In genomic region chr12:71759941-71760340, GRCh38 we compare ENCODE assay signal across 21 cellular contexts. TPM values are rescaled to one million over a fixed set of nuclear protein-coding genes. Genes with fewer than 3 reads are reported as not detected.
DNase-seq lines count a peak whose midpoint lies in the region; ATAC-seq, FAIRE-seq and TF ChIP-seq lines count a peak whose summit lies in the region.
"Had no signal": no experiment of that assay in that cellular context is flagged by ENCODE, and none has a peak within 500 bp of the region (broad histone marks: within the 10 kb centered on the region; RNA-seq: fewer than 3 reads in every experiment).

No MANE protein-coding gene starts in this region.

- no peak overlapping the region for H2AK5ac ChIP-seq in H9 (ENCODE audit: insufficient read length, low read length)

- H3T11ph ChIP-seq in H9 (ENCODE audit: low read length), result no peak overlapping the region

- H4K91ac ChIP-seq in H9 (ENCODE audit: insufficient read length, low read depth, low read length), result no peak overlapping the region

- no peak overlapping the region for H2BK20ac ChIP-seq in H9 (ENCODE audit: low read depth, low read length, poor library complexity, severe bottlenecking)

- H3K27me3 ChIP-seq in BLaER1 (no peaks in the 10 kb centered on the region), K562 (ENCODE audit: control insufficient read depth in 2 of 2, insufficient read depth in 2 of 2, low read length in 2 of 2) (no peaks in the 10 kb centered on the region), H9 (ENCODE audit: insufficient read depth, low read length) (no peaks in the 10 kb centered on the region)

- H3K9me3 Mint-ChIP-seq in H9, result peaks cover 2 to 3% of the 10 kb centered on the region in 2 experiments; a peak in 3 of 5 replicates

- H3K23ac ChIP-seq in H9 (ENCODE audit: insufficient read length, low read depth, low read length), result no peak overlapping the region

- H3K36me3 Mint-ChIP-seq in T-helper 17 cell (ENCODE audit: low read depth), result no peaks in the 10 kb centered on the region
- peaks cover 22 to 27% (median 22%) of the 10 kb centered on the region in 3 experiments for H3K36me3 Mint-ChIP-seq in H9 (ENCODE audit: insufficient read depth in 1 of 3, low read depth in 3 of 3)

- TF ChIP-seq POLR2A in K562 (conservative IDR thresholded peaks at IDR 0.05), result no peak

- H3K23me2 ChIP-seq in H9 (ENCODE audit: insufficient read length, low read depth, low read length, poor library complexity, severe bottlenecking), result peaks cover 10% of the 10 kb centered on the region

- CTCF ChIA-PET in K562 (lab: Yijun Ruan, JAX; ENCODE audit: low intra/inter-chr PET ratio), result no interaction called here

- BruUV-seq in K562 (replicated peaks; lab: Mats Ljungman, UMichigan), result no TSS peak

- no peak overlapping the region for H3K27ac ChIP-seq in BLaER1
- H3K27ac ChIP-seq in K562 (ENCODE audit: extremely low read depth, low read depth, low read length), result no peak overlapping the region
- H3K27ac ChIP-seq in H9 (ENCODE audit: insufficient read length, low read depth, low read length), result no peak overlapping the region
- H3K27ac ChIP-seq: GM23248, HL-60 had no signal

- H3K4ac ChIP-seq in H9 (ENCODE audit: low read depth, low read length), result no peak overlapping the region

- H4K5ac ChIP-seq in H9 (ENCODE audit: insufficient read length, low read depth, low read length), result no peak overlapping the region

- no peak overlapping the region for H2BK15ac ChIP-seq in H9 (ENCODE audit: low read depth, low read length)

- H3K4me1 ChIP-seq in BLaER1 (peaks cover 16% of the 10 kb centered on the region), K562 (replicated peaks in 1 of 2; ENCODE audit: control insufficient read depth in 2 of 2, insufficient read depth in 2 of 2, low read length in 2 of 2) (peaks cover 0 to 12% of the 10 kb centered on the region in 2 experiments; a peak in 3 of 5 replicates), H9 (ENCODE audit: insufficient read depth, low read length) (no peaks in the 10 kb centered on the region; the same call in 1 of the 2 replicates)

- H3K9me3 ChIP-seq in BLaER1, result peaks cover 81% of the 10 kb centered on the region
- H3K9me3 ChIP-seq in T-helper 17 cell (ENCODE audit: control insufficient read depth, low read length, poor library complexity, severe bottlenecking), result peaks cover 12% of the 10 kb centered on the region
- H3K9me3 ChIP-seq in K562 (replicated peaks; ENCODE audit: control insufficient read depth, insufficient read depth, low read depth, low read length), result peaks cover 7% of the 10 kb centered on the region; the same call in 1 of the 2 replicates
- H3K9me3 ChIP-seq in H9 (ENCODE audit: control insufficient read depth, low read depth, low read length), result no peaks in the 10 kb centered on the region

- H3K9me1 ChIP-seq in K562 (ENCODE audit: control insufficient read depth, insufficient read depth, low read length), result no peaks in the 10 kb centered on the region

- no peak for FAIRE-seq in K562 (lab: Jason Lieb, UNC)
- FAIRE-seq: GM19239, H54, HTR-8/SVneo had no signal

- in situ Hi-C loops in Caki2 (cut with HindIII; ENCODE audit: low pct_unique_long_range_greater_than_20kb, low sequenced_read_pairs) (no loop called here), K562 (cut with MboI) (loop anchor here (10.0 kb wide), 1 partner anchor 345 kb away; no protein-coding TSS in a partner anchor)

- H3K27ac Mint-ChIP-seq in T-helper 17 cell (peak overlapping the region; percentile 1), H9 (no peak overlapping the region)
- H3K27ac Mint-ChIP-seq: B cell; CD4-positive, alpha-beta T cell had no signal

- H3K4me3 ChIP-seq in BLaER1 (peak overlapping the region; percentile 6; the same call in 1 of the 2 replicates), K562 (no peak overlapping the region)
- H3K4me3 ChIP-seq: GM23248 had no signal

- peak; percentile 25 for DNase-seq in Caki2 (ENCODE audit: low read depth)
- DNase-seq in T-helper 17 cell, result no peak
- no peak for DNase-seq in K562 (ENCODE audit: extremely low read depth in 1 of 4, low spot score in 3 of 4)
- DNase-seq in HT-29 (ENCODE audit: low spot score), result no peak
- no peak for DNase-seq in H9
- DNase-seq: C1 segment of cervical spinal cord; Calu3; CD4-positive, alpha-beta T cell; DMS79 treated with DMSO at 0.1 percent for 48 hours; GM23248; IMR-90; Karpas-422; KBM-7 had no signal

- intact Hi-C loops in K562 (cut with micrococcal nuclease), result loop anchor here (10.0 kb wide), 1 partner anchor 625 kb away; no protein-coding TSS in a partner anchor

- H2BK5ac ChIP-seq in H9 (ENCODE audit: insufficient read length, low read length), result no peak overlapping the region

- no peak overlapping the region for H3K18ac ChIP-seq in H9 (ENCODE audit: insufficient read length, low read depth, low read length)

- no peak overlapping the region for H3K4me2 ChIP-seq in BLaER1
- H3K4me2 ChIP-seq in K562 (ENCODE audit: insufficient read depth, low read length), result no peak overlapping the region
- H3K4me2 ChIP-seq in H9 (ENCODE audit: insufficient read depth, insufficient read length, low read length), result no peak overlapping the region

- no peak overlapping the region for H3K56ac ChIP-seq in H9 (ENCODE audit: insufficient read length, low read depth, low read length)

- H3K14ac ChIP-seq in H9 (ENCODE audit: insufficient read depth, low read length), result no peak overlapping the region

- H3K27me3 Mint-ChIP-seq in T-helper 17 cell (no peaks in the 10 kb centered on the region), H9 (ENCODE audit: low read depth) (no peaks in the 10 kb centered on the region)
- H3K27me3 Mint-ChIP-seq: B cell; CD4-positive, alpha-beta T cell had no signal

- TF ChIP-seq EP300 in K562 (IDR thresholded peaks at IDR 0.05; ENCODE audit: low read length), result no peak

- TF ChIP-seq CTCF in K562 (IDR thresholded peaks at IDR 0.05 in 2 of 3, conservative IDR thresholded peaks at IDR 0.05 in 1 of 3; ENCODE audit: insufficient read depth in 2 of 3, low read depth in 1 of 3, low read length in 3 of 3), result no peak
- TF ChIP-seq CTCF in H9 (conservative IDR thresholded peaks at IDR 0.05), result no peak

- no peak for TF ChIP-seq RAD21 in K562 (CRISPR knock-in tag; conservative IDR thresholded peaks at IDR 0.05 in 1 of 2, IDR thresholded peaks at IDR 0.05 in 1 of 2)

- ATAC-seq in T-helper 17 cell (no peak), K562 (no peak), HG02642 (IDR thresholded peaks at IDR 0.05; ENCODE audit: poor library complexity, unreplicated experiment) (no peak), GM18519 (IDR thresholded peaks at IDR 0.05; ENCODE audit: low FRiP score, unreplicated experiment) (no peak)

- no peak overlapping the region for H2AFZ ChIP-seq in K562 (ENCODE audit: low read depth, low read length)
- H2AFZ ChIP-seq in H9 (ENCODE audit: low read length), result no peak overlapping the region
- H2AFZ ChIP-seq: GM23248 had no signal

- no peak overlapping the region for H2BK120ac ChIP-seq in H9 (ENCODE audit: low read depth, low read length, poor library complexity, severe bottlenecking)

- H3K36me3 ChIP-seq in BLaER1, result peaks cover 77% of the 10 kb centered on the region
- peaks cover 49% of the 10 kb centered on the region for H3K36me3 ChIP-seq in K562 (ENCODE audit: control insufficient read depth, insufficient read depth, low read length)

- H3K4me3 Mint-ChIP-seq in T-helper 17 cell, result no peak overlapping the region
- no peak overlapping the region for H3K4me3 Mint-ChIP-seq in H9
- H3K4me3 Mint-ChIP-seq: B cell had no signal

- H3K79me2 ChIP-seq in K562 (ENCODE audit: control insufficient read depth, insufficient read depth, low read length) (peaks cover 96% of the 10 kb centered on the region), H9 (ENCODE audit: insufficient read depth, low read length) (peaks cover 43% of the 10 kb centered on the region; the same call in 1 of the 2 replicates)

- POLR2A ChIA-PET in K562 (lab: Yijun Ruan, JAX), result interaction anchor here (1.1 kb wide), 1 partner anchor 8 kb away, joined by 3 read pairs; no protein-coding TSS in a partner anchor

- H3K79me1 ChIP-seq in H9 (ENCODE audit: insufficient read depth, low read depth, low read length, poor library complexity, severe bottlenecking), result peaks cover 25% of the 10 kb centered on the region

- H3K4me1 Mint-ChIP-seq in T-helper 17 cell (peaks cover 24% of the 10 kb centered on the region), H9 (peaks cover 21 to 31% of the 10 kb centered on the region in 2 experiments)

- H4K20me1 ChIP-seq in BLaER1, result peaks cover 36% of the 10 kb centered on the region
- H4K20me1 ChIP-seq in K562 (replicated peaks; ENCODE audit: control insufficient read depth, insufficient read depth, low read length), result no peaks in the 10 kb centered on the region; the same call in 1 of the 2 replicates
- H4K20me1 ChIP-seq in H9 (ENCODE audit: control insufficient read depth, insufficient read depth, insufficient read length), result no peaks in the 10 kb centered on the region

- H3K9ac ChIP-seq in BLaER1, result no peak overlapping the region
- H3K9ac ChIP-seq in K562 (ENCODE audit: insufficient read depth in 1 of 2, low read depth in 2 of 2, low read length in 2 of 2), result no peak overlapping the region
- no peak overlapping the region for H3K9ac ChIP-seq in H9 (ENCODE audit: extremely low read depth, insufficient read length, low read length)
- H3K9ac ChIP-seq: GM23248 had no signal

- no peak overlapping the region for H4K8ac ChIP-seq in H9 (replicated peaks; ENCODE audit: insufficient read length, low read depth, low read length)

- whole genome bisulfite sequencing in K562 (ENCODE audit: insufficient coverage, low coverage, missing lambda C conversion rate), result 89% methylated on average over 3 of the region's 3 CpGs
- no CpG with 5 or more reads among the region's 3 CpGs for WGBS in H9 (ENCODE audit: extremely low coverage, insufficient read length, low lambda C conversion rate)

- no peak overlapping the region for H2BK12ac ChIP-seq in H9 (ENCODE audit: insufficient read length, low read depth, low read length)

RNA-seq across cellular contexts. Expression of gene RAB21, which starts 5.3 kb away (rescaled TPM):
- total RNA-seq in Caki2 (2014; rRNA removed; shearing (Covaris generic); ENCODE audit: low replicate concordance), result 55.0 and 101 TPM in 2 replicates
- total RNA-seq in T-helper 17 cell, result 10 to 100 TPM; 58.8 to 68.8 TPM
- total RNA-seq in K562 (2011; cell fraction: chromatin; rRNA removed; ENCODE audit: low replicate concordance), result 3.7 and 24.2 TPM in 2 replicates
- total RNA-seq in K562 (2011; cell fraction: nucleolus; rRNA removed), result 2.3 and 2.8 TPM in 2 replicates
- 4.5 and 9.6 TPM in 2 replicates for total RNA-seq in K562 (2011; cell fraction: nucleoplasm; rRNA removed)
- 10.1 and 10.2 TPM in 2 replicates for total RNA-seq in K562 (2014; rRNA removed)
- total RNA-seq in K562 (2014; rRNA removed; fragmentation: Illumina TruSeq; extraction: Trizol), result 45.6 and 53.7 TPM in 2 replicates
- 42.6 and 44.4 TPM in 2 replicates for total RNA-seq in K562 (2015; rRNA removed; fragmentation: Illumina TruSeq; extraction: Trizol)
- total RNA-seq in K562 (2021), result 34.7 and 40.2 TPM in 2 replicates
- polyA plus RNA-seq in K562 (2011; rRNA removed), result 8.2 and 13.5 TPM in 2 replicates
- polyA plus RNA-seq in K562 (2011; cell fraction: cytosol; rRNA removed), result 0.79 and 1.6 TPM in 2 replicates
- polyA plus RNA-seq in K562 (2011; cell fraction: nucleus; rRNA removed), result 1.5 and 3.3 TPM in 2 replicates
- 20.7 and 30.1 TPM in 2 replicates for polyA plus RNA-seq in K562 (2012)
- 30.5 and 35.8 TPM in 2 replicates for polyA plus RNA-seq in K562 (2014; fragmentation: Illumina TruSeq; extraction: Trizol)
- polyA plus RNA-seq in K562 (2014; fragmentation: Nextera tagmentation; extraction: Ambion mirVana), result 1 to 10 TPM; 5.3 to 8.2 TPM
- 16.3 and 19.6 TPM in 2 replicates for polyA plus RNA-seq in K562 (2014; rRNA removed)
- 23.0 and 25.7 TPM in 2 replicates for polyA minus RNA-seq in K562 (2011; rRNA and poly(A)+ RNA removed)
- 6.7 and 9.8 TPM in 2 replicates for polyA minus RNA-seq in K562 (2011; cell fraction: cytosol; rRNA and poly(A)+ RNA removed)
- 3.2 and 5.6 TPM in 2 replicates for polyA minus RNA-seq in K562 (2011; cell fraction: nucleus; rRNA and poly(A)+ RNA removed)
- 4.9 and 14.3 TPM in 2 replicates for total RNA-seq in HT-29 (2014; rRNA removed; shearing (Covaris generic))
- 48.0 and 53.0 TPM in 2 replicates for total RNA-seq in H9 (2021)
